In genomic region chr20:53693265-53693871, GRCh38 we compare ENCODE assay signal across 1 cellular context.
TF ChIP-seq lines count a peak whose summit lies in the region.

No MANE protein-coding gene starts in this region.

TF ChIP-seq in GM12878, 131 proteins besides CTCF, POLR2A, EP300 and RAD21 (continued from another document and continues in another):
- TF ChIP-seq, protein P1, sequence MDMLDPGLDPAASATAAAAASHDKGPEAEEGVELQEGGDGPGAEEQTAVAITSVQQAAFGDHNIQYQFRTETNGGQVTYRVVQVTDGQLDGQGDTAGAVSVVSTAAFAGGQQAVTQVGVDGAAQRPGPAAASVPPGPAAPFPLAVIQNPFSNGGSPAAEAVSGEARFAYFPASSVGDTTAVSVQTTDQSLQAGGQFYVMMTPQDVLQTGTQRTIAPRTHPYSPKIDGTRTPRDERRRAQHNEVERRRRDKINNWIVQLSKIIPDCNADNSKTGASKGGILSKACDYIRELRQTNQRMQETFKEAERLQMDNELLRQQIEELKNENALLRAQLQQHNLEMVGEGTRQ (IDR thresholded peaks at IDR 0.05; ENCODE audit: borderline replicate concordance, low read depth, low read length), result no peak
- TF ChIP-seq SIN3A (IDR thresholded peaks at IDR 0.05; ENCODE audit: low read depth, low read length) (no peak), SUZ12 (IDR thresholded peaks at IDR 0.05; ENCODE audit: unreplicated experiment) (no peak), REST (IDR thresholded peaks at IDR 0.05; ENCODE audit: low read depth, low read length) (no peak), STAT1 (conservative IDR thresholded peaks at IDR 0.05) (no peak), NFYA (IDR thresholded peaks at IDR 0.05; ENCODE audit: borderline replicate concordance, low read depth, low read length) (no peak), ATF7 (IDR thresholded peaks at IDR 0.05; ENCODE audit: low read depth) (peak; percentile 11; the same call in 1 of the 2 replicates), NR2C2 (IDR thresholded peaks at IDR 0.05; ENCODE audit: borderline replicate concordance, control insufficient read depth, insufficient read length, low read depth) (no peak), EED (IDR thresholded peaks at IDR 0.05; ENCODE audit: low read depth) (0 out of 2 replicates have a peak, but pooled peaks have one; percentile 23), CREM (IDR thresholded peaks at IDR 0.05; ENCODE audit: low read depth) (no peak), KAT2A (conservative IDR thresholded peaks at IDR 0.05; ENCODE audit: control insufficient read depth, low read depth, low read length) (no peak), RAD51 (IDR thresholded peaks at IDR 0.05) (no peak), DPF2 (IDR thresholded peaks at IDR 0.05) (no peak), PAX5 (IDR thresholded peaks at IDR 0.05; ENCODE audit: borderline replicate concordance, low read depth, low read length) (no peak), FOS (IDR thresholded peaks at IDR 0.05; ENCODE audit: borderline replicate concordance, extremely low read depth, insufficient read length) (no peak), RUNX3 (IDR thresholded peaks at IDR 0.05; ENCODE audit: low read length) (peak; percentile 78), TCF3 (IDR thresholded peaks at IDR 0.05; ENCODE audit: borderline replicate concordance, insufficient read depth, low read depth, low read length) (no peak), RB1 (IDR thresholded peaks at IDR 0.05; ENCODE audit: borderline replicate concordance) (peak; percentile 18; the same call in 1 of the 2 replicates), HDGF (IDR thresholded peaks at IDR 0.05) (no peak), SMARCA5 (IDR thresholded peaks at IDR 0.05) (no peak), IRF3 (IDR thresholded peaks at IDR 0.05) (no peak), FOXM1 (IDR thresholded peaks at IDR 0.05; ENCODE audit: low read depth, low read length) (no peak), HDAC2 (IDR thresholded peaks at IDR 0.05) (no peak), SREBF1 (IDR thresholded peaks at IDR 0.05; ENCODE audit: low read length) (no peak), KDM1A (IDR thresholded peaks at IDR 0.05; ENCODE audit: borderline replicate concordance) (no peak), BMI1 (IDR thresholded peaks at IDR 0.05; ENCODE audit: borderline replicate concordance) (no peak), PBX3 (IDR thresholded peaks at IDR 0.05; ENCODE audit: insufficient replicate concordance, low read depth, low read length) (no peak), SREBF2 (IDR thresholded peaks at IDR 0.05; ENCODE audit: low read length) (no peak), LARP7 (IDR thresholded peaks at IDR 0.05) (no peak), STAT3 (IDR thresholded peaks at IDR 0.05; ENCODE audit: low read depth, low read length) (no peak), BCL11A (IDR thresholded peaks at IDR 0.05; ENCODE audit: low read depth, low read length) (0 out of 2 replicates have a peak, but pooled peaks have one; percentile 52), ZNF274 (IDR thresholded peaks at IDR 0.05; ENCODE audit: insufficient read depth, insufficient read length) (no peak), SMAD5 (IDR thresholded peaks at IDR 0.05; ENCODE audit: low read depth) (no peak), ZNF24 (IDR thresholded peaks at IDR 0.05) (no peak), EGR1 (IDR thresholded peaks at IDR 0.05; ENCODE audit: borderline replicate concordance in 1 of 2, low read depth in 2 of 2, low read length in 2 of 2) (no peak), IKZF2 (IDR thresholded peaks at IDR 0.05) (peak; percentile 73 to 76)
- TF ChIP-seq, protein P2, sequence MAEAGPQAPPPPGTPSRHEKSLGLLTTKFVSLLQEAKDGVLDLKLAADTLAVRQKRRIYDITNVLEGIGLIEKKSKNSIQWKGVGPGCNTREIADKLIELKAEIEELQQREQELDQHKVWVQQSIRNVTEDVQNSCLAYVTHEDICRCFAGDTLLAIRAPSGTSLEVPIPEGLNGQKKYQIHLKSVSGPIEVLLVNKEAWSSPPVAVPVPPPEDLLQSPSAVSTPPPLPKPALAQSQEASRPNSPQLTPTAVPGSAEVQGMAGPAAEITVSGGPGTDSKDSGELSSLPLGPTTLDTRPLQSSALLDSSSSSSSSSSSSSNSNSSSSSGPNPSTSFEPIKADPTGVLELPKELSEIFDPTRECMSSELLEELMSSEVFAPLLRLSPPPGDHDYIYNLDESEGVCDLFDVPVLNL (IDR thresholded peaks at IDR 0.05; ENCODE audit: low read depth, low read length), result no peak
- TF ChIP-seq, protein P3, sequence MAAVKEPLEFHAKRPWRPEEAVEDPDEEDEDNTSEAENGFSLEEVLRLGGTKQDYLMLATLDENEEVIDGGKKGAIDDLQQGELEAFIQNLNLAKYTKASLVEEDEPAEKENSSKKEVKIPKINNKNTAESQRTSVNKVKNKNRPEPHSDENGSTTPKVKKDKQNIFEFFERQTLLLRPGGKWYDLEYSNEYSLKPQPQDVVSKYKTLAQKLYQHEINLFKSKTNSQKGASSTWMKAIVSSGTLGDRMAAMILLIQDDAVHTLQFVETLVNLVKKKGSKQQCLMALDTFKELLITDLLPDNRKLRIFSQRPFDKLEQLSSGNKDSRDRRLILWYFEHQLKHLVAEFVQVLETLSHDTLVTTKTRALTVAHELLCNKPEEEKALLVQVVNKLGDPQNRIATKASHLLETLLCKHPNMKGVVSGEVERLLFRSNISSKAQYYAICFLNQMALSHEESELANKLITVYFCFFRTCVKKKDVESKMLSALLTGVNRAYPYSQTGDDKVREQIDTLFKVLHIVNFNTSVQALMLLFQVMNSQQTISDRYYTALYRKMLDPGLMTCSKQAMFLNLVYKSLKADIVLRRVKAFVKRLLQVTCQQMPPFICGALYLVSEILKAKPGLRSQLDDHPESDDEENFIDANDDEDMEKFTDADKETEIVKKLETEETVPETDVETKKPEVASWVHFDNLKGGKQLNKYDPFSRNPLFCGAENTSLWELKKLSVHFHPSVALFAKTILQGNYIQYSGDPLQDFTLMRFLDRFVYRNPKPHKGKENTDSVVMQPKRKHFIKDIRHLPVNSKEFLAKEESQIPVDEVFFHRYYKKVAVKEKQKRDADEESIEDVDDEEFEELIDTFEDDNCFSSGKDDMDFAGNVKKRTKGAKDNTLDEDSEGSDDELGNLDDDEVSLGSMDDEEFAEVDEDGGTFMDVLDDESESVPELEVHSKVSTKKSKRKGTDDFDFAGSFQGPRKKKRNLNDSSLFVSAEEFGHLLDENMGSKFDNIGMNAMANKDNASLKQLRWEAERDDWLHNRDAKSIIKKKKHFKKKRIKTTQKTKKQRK (IDR thresholded peaks at IDR 0.05; ENCODE audit: low read depth, low read length), result no peak
- TF ChIP-seq, protein P4, sequence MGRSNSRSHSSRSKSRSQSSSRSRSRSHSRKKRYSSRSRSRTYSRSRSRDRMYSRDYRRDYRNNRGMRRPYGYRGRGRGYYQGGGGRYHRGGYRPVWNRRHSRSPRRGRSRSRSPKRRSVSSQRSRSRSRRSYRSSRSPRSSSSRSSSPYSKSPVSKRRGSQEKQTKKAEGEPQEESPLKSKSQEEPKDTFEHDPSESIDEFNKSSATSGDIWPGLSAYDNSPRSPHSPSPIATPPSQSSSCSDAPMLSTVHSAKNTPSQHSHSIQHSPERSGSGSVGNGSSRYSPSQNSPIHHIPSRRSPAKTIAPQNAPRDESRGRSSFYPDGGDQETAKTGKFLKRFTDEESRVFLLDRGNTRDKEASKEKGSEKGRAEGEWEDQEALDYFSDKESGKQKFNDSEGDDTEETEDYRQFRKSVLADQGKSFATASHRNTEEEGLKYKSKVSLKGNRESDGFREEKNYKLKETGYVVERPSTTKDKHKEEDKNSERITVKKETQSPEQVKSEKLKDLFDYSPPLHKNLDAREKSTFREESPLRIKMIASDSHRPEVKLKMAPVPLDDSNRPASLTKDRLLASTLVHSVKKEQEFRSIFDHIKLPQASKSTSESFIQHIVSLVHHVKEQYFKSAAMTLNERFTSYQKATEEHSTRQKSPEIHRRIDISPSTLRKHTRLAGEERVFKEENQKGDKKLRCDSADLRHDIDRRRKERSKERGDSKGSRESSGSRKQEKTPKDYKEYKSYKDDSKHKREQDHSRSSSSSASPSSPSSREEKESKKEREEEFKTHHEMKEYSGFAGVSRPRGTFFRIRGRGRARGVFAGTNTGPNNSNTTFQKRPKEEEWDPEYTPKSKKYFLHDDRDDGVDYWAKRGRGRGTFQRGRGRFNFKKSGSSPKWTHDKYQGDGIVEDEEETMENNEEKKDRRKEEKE (IDR thresholded peaks at IDR 0.05), result no peak
- TF ChIP-seq, protein P5, sequence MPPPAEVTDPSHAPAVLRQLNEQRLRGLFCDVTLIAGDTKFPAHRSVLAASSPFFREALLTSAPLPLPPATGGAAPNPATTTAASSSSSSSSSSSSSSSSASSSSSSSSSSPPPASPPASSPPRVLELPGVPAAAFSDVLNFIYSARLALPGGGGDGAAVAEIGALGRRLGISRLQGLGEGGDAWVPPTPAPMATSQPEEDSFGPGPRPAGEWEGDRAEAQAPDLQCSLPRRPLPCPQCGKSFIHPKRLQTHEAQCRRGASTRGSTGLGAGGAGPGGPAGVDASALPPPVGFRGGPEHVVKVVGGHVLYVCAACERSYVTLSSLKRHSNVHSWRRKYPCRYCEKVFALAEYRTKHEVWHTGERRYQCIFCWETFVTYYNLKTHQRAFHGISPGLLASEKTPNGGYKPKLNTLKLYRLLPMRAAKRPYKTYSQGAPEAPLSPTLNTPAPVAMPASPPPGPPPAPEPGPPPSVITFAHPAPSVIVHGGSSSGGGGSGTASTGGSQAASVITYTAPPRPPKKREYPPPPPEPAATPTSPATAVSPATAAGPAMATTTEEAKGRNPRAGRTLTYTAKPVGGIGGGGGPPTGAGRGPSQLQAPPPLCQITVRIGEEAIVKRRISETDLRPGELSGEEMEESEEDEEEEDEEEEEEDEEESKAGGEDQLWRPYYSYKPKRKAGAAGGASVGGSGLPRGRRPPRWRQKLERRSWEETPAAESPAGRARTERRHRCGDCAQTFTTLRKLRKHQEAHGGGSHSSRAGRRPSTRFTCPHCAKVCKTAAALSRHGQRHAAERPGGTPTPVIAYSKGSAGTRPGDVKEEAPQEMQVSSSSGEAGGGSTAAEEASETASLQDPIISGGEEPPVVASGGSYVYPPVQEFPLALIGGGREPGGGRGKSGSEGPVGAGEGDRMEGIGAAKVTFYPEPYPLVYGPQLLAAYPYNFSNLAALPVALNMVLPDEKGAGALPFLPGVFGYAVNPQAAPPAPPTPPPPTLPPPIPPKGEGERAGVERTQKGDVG (CRISPR knock-in tag; IDR thresholded peaks at IDR 0.05), result no peak
- TF ChIP-seq, protein P6, sequence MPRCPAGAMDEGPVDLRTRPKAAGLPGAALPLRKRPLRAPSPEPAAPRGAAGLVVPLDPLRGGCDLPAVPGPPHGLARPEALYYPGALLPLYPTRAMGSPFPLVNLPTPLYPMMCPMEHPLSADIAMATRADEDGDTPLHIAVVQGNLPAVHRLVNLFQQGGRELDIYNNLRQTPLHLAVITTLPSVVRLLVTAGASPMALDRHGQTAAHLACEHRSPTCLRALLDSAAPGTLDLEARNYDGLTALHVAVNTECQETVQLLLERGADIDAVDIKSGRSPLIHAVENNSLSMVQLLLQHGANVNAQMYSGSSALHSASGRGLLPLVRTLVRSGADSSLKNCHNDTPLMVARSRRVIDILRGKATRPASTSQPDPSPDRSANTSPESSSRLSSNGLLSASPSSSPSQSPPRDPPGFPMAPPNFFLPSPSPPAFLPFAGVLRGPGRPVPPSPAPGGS (IDR thresholded peaks at IDR 0.05; ENCODE audit: borderline replicate concordance, insufficient read depth, low read depth, low read length, poor library complexity, severe bottlenecking), result no peak
- TF ChIP-seq, protein P7, sequence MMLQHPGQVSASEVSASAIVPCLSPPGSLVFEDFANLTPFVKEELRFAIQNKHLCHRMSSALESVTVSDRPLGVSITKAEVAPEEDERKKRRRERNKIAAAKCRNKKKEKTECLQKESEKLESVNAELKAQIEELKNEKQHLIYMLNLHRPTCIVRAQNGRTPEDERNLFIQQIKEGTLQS (IDR thresholded peaks at IDR 0.05; ENCODE audit: borderline replicate concordance, extremely low read depth, low read depth, low read length), result no peak
